1 cellular context compared by ENCODE assay signal in genomic region chr10:121853950-121854349, GRCh38.
TF ChIP-seq lines count a peak whose summit lies in the region.

No MANE protein-coding gene starts in this region.

TF ChIP-seq in HepG2, 621 proteins besides CTCF, POLR2A, EP300 and RAD21 (continued from another document):
- TF ChIP-seq HOMEZ (CRISPR knock-in tag; IDR thresholded peaks at IDR 0.05; ENCODE audit: low read depth) (no peak), ZNF281 (CRISPR knock-in tag; IDR thresholded peaks at IDR 0.05; ENCODE audit: borderline replicate concordance) (0 out of 2 replicates have a peak, but pooled peaks have one; percentile 46), ZNF124 (CRISPR knock-in tag; IDR thresholded peaks at IDR 0.05) (no peak), DBP (CRISPR knock-in tag; IDR thresholded peaks at IDR 0.05; ENCODE audit: not compliant biosample characterization) (no peak), ZFP90 (CRISPR knock-in tag; IDR thresholded peaks at IDR 0.05; ENCODE audit: borderline replicate concordance) (no peak), CHCHD3 (CRISPR knock-in tag; IDR thresholded peaks at IDR 0.05) (no peak), ASH2L (IDR thresholded peaks at IDR 0.05; ENCODE audit: insufficient read length, low read depth, low read length) (no peak), ZNF333 (CRISPR knock-in tag; IDR thresholded peaks at IDR 0.05; ENCODE audit: borderline replicate concordance) (no peak), HNF4A (CRISPR knock-in tag; IDR thresholded peaks at IDR 0.05) (peak; percentile 32; the same call in 1 of the 2 replicates), IRF1 (CRISPR knock-in tag; IDR thresholded peaks at IDR 0.05; ENCODE audit: low read depth) (no peak), SALL1 (CRISPR knock-in tag; IDR thresholded peaks at IDR 0.05) (no peak), ZNF687 (CRISPR knock-in tag; IDR thresholded peaks at IDR 0.05) (no peak), ZNF691 (CRISPR knock-in tag; IDR thresholded peaks at IDR 0.05; ENCODE audit: borderline replicate concordance, low read depth) (no peak), NR2F6 (IDR thresholded peaks at IDR 0.05) (0 out of 2 replicates have a peak, but pooled peaks have one; percentile 46), NR2F6 (CRISPR knock-in tag; IDR thresholded peaks at IDR 0.05) (no peak), UBTF (CRISPR knock-in tag; IDR thresholded peaks at IDR 0.05) (no peak), ZNF709 (CRISPR knock-in tag; IDR thresholded peaks at IDR 0.05) (no peak), KLF9 (CRISPR knock-in tag; IDR thresholded peaks at IDR 0.05; ENCODE audit: low read depth) (no peak), SOX5 (CRISPR knock-in tag; IDR thresholded peaks at IDR 0.05; ENCODE audit: borderline replicate concordance) (0 out of 2 replicates have a peak, but pooled peaks have one; percentile 11), MYC (CRISPR knock-in tag; IDR thresholded peaks at IDR 0.05; ENCODE audit: borderline replicate concordance) (no peak)
